Comparison of ENCODE assay signal across 12 cellular contexts in genomic region chr7:30920584-30921539, GRCh38. TPM values are rescaled to one million over a fixed set of nuclear protein-coding genes. Genes with fewer than 3 reads are reported as not detected.
A peak's percentile ranks its signal among the peaks of the same experiment; 100 is the strongest.
DNase-seq lines count a peak whose midpoint lies in the region; ATAC-seq and TF ChIP-seq lines count a peak whose summit lies in the region.
"Had no signal": no experiment of that assay in that cellular context is flagged by ENCODE, and none has a peak within 500 bp of the region (broad histone marks: within the 10 kb centered on the region; RNA-seq: fewer than 3 reads in every experiment).

No MANE protein-coding gene starts in this region.

- DNase-seq in activated naive CD4-positive, alpha-beta T cell treated with anti-CD3 and anti-CD28 coated beads, Interleukin-2, amount 10 ng/mL, durations not matched to agents 7 days and 5 days, result peak; percentile 7
- no peak for DNase-seq in activated naive CD4-positive, alpha-beta T cell treated with Interleukin-2 at 50 U/mL for 16 hours
- DNase-seq in endodermal cell, result peak; percentile 39
- DNase-seq in mesenteric fat pad (ENCODE audit: low spot score), result peak; percentile 89
- DNase-seq in aorta, result peak; percentile 84 to 91
- DNase-seq in progenitor cell of endocrine pancreas (ENCODE audit: low spot score, unreplicated experiment), result no peak
- DNase-seq in HK-2 (ENCODE audit: unreplicated experiment), result no peak
- DNase-seq in stimulated activated CD4-positive, alpha-beta T cell treated with anti-CD3 and anti-CD28 coated beads, Interleukin-1b, Interleukin-23, amount 100 ng/mL, for 48 hours, result no peak
- DNase-seq: KG1; stimulated activated CD8-positive, alpha-beta memory T cell treated with anti-CD3 and anti-CD28 coated beads, Interleukin-4, amount 100 ng/mL, for 48 hours had no signal

- TF ChIP-seq CTCF in endodermal cell (conservative IDR thresholded peaks at IDR 0.05) (no peak), progenitor cell of endocrine pancreas (IDR thresholded peaks at IDR 0.05; ENCODE audit: unreplicated experiment) (no peak)

- H3K4me3 ChIP-seq in endodermal cell (ENCODE audit: low read length) (no peak overlapping the region), aorta (ENCODE audit: low read length in 2 of 2) (no peak overlapping the region)

- ATAC-seq in aorta (ENCODE audit: low FRiP score), result peak; percentile 80

- no peaks in the 10 kb centered on the region for H3K4me1 Mint-ChIP-seq in activated naive CD4-positive, alpha-beta T cell treated with anti-CD3 and anti-CD28 coated beads, Interleukin-2, amount 10 ng/mL, durations not matched to agents 7 days and 5 days
- H3K4me1 Mint-ChIP-seq in endodermal cell (peaks cover 6% of the 10 kb centered on the region), progenitor cell of endocrine pancreas (ENCODE audit: low read depth) (peaks cover 9% of the 10 kb centered on the region)
- H3K4me1 Mint-ChIP-seq: CD8-positive, alpha-beta memory T cell had no signal

- H3K36me3 ChIP-seq in endodermal cell (ENCODE audit: control insufficient read depth, insufficient read depth, low read length) (no peaks in the 10 kb centered on the region), aorta (ENCODE audit: control insufficient read depth in 1 of 2, insufficient read depth in 2 of 2, low read length in 1 of 2) (peaks cover 0 to 16% of the 10 kb centered on the region in 2 donors)

- intact Hi-C loops in aorta (cut with DNase I), result no loop called here

- 79 to 82% methylated on average over 6 to 9 of the region's 9 CpGs for WGBS in endodermal cell (ENCODE audit: insufficient coverage in 1 of 2, insufficient read length in 1 of 2), 2 experiments
- WGBS in aorta, 2 donors, result 5 to 9% methylated on average over 9 of the region's 9 CpGs

- H3K4me3 Mint-ChIP-seq in activated naive CD4-positive, alpha-beta T cell treated with anti-CD3 and anti-CD28 coated beads, Interleukin-2, amount 10 ng/mL, durations not matched to agents 7 days and 5 days, result no peak overlapping the region
- no peak overlapping the region for H3K4me3 Mint-ChIP-seq in endodermal cell
- no peak overlapping the region for H3K4me3 Mint-ChIP-seq in progenitor cell of endocrine pancreas (ENCODE audit: low read depth)

- H3K27me3 Mint-ChIP-seq in activated naive CD4-positive, alpha-beta T cell treated with anti-CD3 and anti-CD28 coated beads, Interleukin-2, amount 10 ng/mL, durations not matched to agents 7 days and 5 days, result no peaks in the 10 kb centered on the region
- no peaks in the 10 kb centered on the region for H3K27me3 Mint-ChIP-seq in endodermal cell (ENCODE audit: insufficient read depth)
- H3K27me3 Mint-ChIP-seq in progenitor cell of endocrine pancreas, result peaks cover 3% of the 10 kb centered on the region

- no peaks in the 10 kb centered on the region for H3K36me3 Mint-ChIP-seq in activated naive CD4-positive, alpha-beta T cell treated with anti-CD3 and anti-CD28 coated beads, Interleukin-2, amount 10 ng/mL, durations not matched to agents 7 days and 5 days
- no peaks in the 10 kb centered on the region for H3K36me3 Mint-ChIP-seq in endodermal cell (ENCODE audit: low read depth)
- H3K36me3 Mint-ChIP-seq in progenitor cell of endocrine pancreas (ENCODE audit: insufficient read depth), result no peaks in the 10 kb centered on the region
- H3K36me3 Mint-ChIP-seq: CD8-positive, alpha-beta memory T cell had no signal

- H3K27me3 ChIP-seq in endodermal cell (ENCODE audit: control insufficient read depth, insufficient read depth, low read length, poor library complexity, severe bottlenecking), result no peaks in the 10 kb centered on the region
- H3K27me3 ChIP-seq in aorta (ENCODE audit: control insufficient read depth in 1 of 2, insufficient read depth in 2 of 2, low read length in 1 of 2), result no peaks in the 10 kb centered on the region

- H3K9me3 ChIP-seq in endodermal cell (ENCODE audit: control insufficient read depth, low read length), result no peaks in the 10 kb centered on the region
- H3K9me3 ChIP-seq in aorta (ENCODE audit: control insufficient read depth, low read length), result no peaks in the 10 kb centered on the region

- no peak overlapping the region for H3K9ac ChIP-seq in endodermal cell (ENCODE audit: extremely low read depth, low read length, poor library complexity, severe bottlenecking)

- H3K27ac Mint-ChIP-seq in activated naive CD4-positive, alpha-beta T cell treated with anti-CD3 and anti-CD28 coated beads, Interleukin-2, amount 10 ng/mL, durations not matched to agents 7 days and 5 days, result no peak overlapping the region
- H3K27ac Mint-ChIP-seq in endodermal cell (no peak overlapping the region), progenitor cell of endocrine pancreas (no peak overlapping the region)
- H3K27ac Mint-ChIP-seq: CD8-positive, alpha-beta memory T cell had no signal

- no peaks in the 10 kb centered on the region for H3K4me1 ChIP-seq in endodermal cell (ENCODE audit: control insufficient read depth, insufficient read depth, low read length)
- peaks cover 0 to 7% of the 10 kb centered on the region in 2 donors for H3K4me1 ChIP-seq in aorta (ENCODE audit: control insufficient read depth in 1 of 2, insufficient read depth in 2 of 2, low read length in 2 of 2)

- no peak overlapping the region for H3K27ac ChIP-seq in endodermal cell (ENCODE audit: low read depth, low read length)
- H3K27ac ChIP-seq in aorta (ENCODE audit: low read depth in 1 of 2, low read length in 2 of 2), result peak overlapping the region; percentile 62 to 84

- no peaks in the 10 kb centered on the region for H3K9me3 Mint-ChIP-seq in activated naive CD4-positive, alpha-beta T cell treated with anti-CD3 and anti-CD28 coated beads, Interleukin-2, amount 10 ng/mL, durations not matched to agents 7 days and 5 days
- H3K9me3 Mint-ChIP-seq in endodermal cell (no peaks in the 10 kb centered on the region), progenitor cell of endocrine pancreas (ENCODE audit: low read depth) (no peaks in the 10 kb centered on the region)
- H3K9me3 Mint-ChIP-seq: CD8-positive, alpha-beta memory T cell had no signal

- CTCF ChIA-PET in activated naive CD4-positive, alpha-beta T cell treated with anti-CD3 and anti-CD28 coated beads, Interleukin-2, amount 10 ng/mL, durations not matched to agents 7 days and 5 days (lab: Charles Lee), result no interaction called here

RNA-seq across cellular contexts. Expression of gene AQP1, which starts 9.2 kb away (rescaled TPM):
- total RNA-seq in endodermal cell (under 1 TPM; 0.26 to 0.91 TPM), mesenteric fat pad (140 TPM), aorta (1,000 to 10,000 TPM in 1 of 2 donors, 100 to 1,000 TPM in 1; 680 to 1,062 TPM), progenitor cell of endocrine pancreas (1.3 and 1.4 TPM in 2 replicates)
- 1.3 TPM for polyA plus RNA-seq in endodermal cell (2013, experiment 1 of 2)
- 1.3 TPM for polyA plus RNA-seq in endodermal cell (2013, experiment 2 of 2)
- polyA plus RNA-seq in aorta, result 100 to 1,000 TPM; 370 to 962 TPM
- polyA plus RNA-seq: CD8-positive, alpha-beta memory T cell had no signal

RNA-seq across cellular contexts. Expression of gene GHRHR, which starts 42.9 kb away (rescaled TPM):
- total RNA-seq in endodermal cell, result not detected
- not detected for polyA plus RNA-seq in endodermal cell (2013, experiment 1 of 2)
- not detected for polyA plus RNA-seq in endodermal cell (2013, experiment 2 of 2)
- not detected for total RNA-seq in mesenteric fat pad
- total RNA-seq in aorta, result 1 to 10 TPM; 1.3 to 1.4 TPM
- polyA plus RNA-seq in aorta, result 1 to 10 TPM in 1 of 2 donors, not detected in 1; 3.3 TPM
- total RNA-seq in progenitor cell of endocrine pancreas, result not detected in 2 replicates
- total RNA-seq: bronchial epithelial cell; CD8-positive, alpha-beta memory T cell had no signal
- polyA plus RNA-seq: CD8-positive, alpha-beta memory T cell had no signal

Comparison
In these comparisons a context has a peak if more than half of its experiments do, and no peak if none do; other contexts are left out.
1. DNase-seq: peak in activated naive CD4-positive, alpha-beta T cell treated with anti-CD3 and anti-CD28 coated beads, Interleukin-2, amount 10 ng/mL, durations not matched to agents 7 days and 5 days (single experiment), endodermal cell (single experiment), mesenteric fat pad (single experiment) and aorta (2 of 2); none in activated naive CD4-positive, alpha-beta T cell treated with Interleukin-2 at 50 U/mL for 16 hours (single experiment), progenitor cell of endocrine pancreas (single experiment), HK-2 (single experiment) and stimulated activated CD4-positive, alpha-beta T cell treated with anti-CD3 and anti-CD28 coated beads, Interleukin-1b, Interleukin-23, amount 100 ng/mL, for 48 hours (single experiment).
2. RNA of gene AQP1, which starts 9.2 kb away (total RNA-seq): 680 to 1,062 TPM in aorta and 140 TPM in mesenteric fat pad (single experiment); 1.3 to 1.4 TPM in progenitor cell of endocrine pancreas and 0.26 to 0.91 TPM in endodermal cell; every median in the first group is over 10 times any median in the second.